In the genomic region with DNA sequence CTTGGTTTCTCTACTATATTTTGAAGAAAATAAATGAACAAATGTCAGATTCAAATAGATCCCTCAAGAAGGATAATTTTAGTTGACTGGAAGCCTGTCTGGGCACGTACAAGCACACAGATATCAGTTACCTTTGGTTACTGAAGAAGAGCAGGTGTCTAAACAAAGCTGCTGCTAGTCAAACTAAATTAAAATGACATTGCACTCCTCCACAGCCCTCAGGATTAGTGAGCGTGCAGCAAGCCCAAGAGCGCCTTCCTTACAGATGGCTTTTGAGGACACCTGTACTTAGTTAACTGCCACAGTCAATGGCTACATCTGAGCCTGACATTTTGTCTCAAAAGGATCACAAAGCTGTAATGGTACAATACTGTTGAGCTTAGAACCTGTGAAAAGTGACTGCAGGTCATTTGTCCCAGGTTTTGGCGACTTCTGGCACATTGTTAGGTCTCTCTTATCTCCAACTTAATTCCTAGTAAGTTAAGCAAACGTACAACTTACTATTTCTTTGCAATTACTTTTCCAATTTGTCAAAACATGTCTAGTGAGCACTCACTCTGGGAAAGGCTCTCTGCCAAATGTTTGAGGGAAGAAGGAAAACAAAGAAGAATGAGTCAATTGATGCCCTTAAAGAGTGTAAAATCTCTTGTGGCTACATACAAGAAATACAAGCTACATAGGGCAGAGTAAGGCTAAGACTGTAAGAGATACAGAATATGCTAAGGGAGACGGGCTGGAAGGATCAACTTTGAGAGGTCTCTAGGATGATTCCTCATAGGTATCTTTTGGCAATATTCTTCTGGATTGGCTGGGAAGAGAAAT, we compare ENCODE assay signal across 2 cellular contexts.
TF ChIP-seq lines count a peak whose summit lies in the region.

No MANE protein-coding gene starts in this region.

TF ChIP-seq in GM23338, 12 proteins besides CTCF, POLR2A, EP300 and RAD21 (continued from another document):
- no peak for TF ChIP-seq STAT1 (IDR thresholded peaks at IDR 0.05; ENCODE audit: unreplicated experiment)
- TF ChIP-seq, protein P1, sequence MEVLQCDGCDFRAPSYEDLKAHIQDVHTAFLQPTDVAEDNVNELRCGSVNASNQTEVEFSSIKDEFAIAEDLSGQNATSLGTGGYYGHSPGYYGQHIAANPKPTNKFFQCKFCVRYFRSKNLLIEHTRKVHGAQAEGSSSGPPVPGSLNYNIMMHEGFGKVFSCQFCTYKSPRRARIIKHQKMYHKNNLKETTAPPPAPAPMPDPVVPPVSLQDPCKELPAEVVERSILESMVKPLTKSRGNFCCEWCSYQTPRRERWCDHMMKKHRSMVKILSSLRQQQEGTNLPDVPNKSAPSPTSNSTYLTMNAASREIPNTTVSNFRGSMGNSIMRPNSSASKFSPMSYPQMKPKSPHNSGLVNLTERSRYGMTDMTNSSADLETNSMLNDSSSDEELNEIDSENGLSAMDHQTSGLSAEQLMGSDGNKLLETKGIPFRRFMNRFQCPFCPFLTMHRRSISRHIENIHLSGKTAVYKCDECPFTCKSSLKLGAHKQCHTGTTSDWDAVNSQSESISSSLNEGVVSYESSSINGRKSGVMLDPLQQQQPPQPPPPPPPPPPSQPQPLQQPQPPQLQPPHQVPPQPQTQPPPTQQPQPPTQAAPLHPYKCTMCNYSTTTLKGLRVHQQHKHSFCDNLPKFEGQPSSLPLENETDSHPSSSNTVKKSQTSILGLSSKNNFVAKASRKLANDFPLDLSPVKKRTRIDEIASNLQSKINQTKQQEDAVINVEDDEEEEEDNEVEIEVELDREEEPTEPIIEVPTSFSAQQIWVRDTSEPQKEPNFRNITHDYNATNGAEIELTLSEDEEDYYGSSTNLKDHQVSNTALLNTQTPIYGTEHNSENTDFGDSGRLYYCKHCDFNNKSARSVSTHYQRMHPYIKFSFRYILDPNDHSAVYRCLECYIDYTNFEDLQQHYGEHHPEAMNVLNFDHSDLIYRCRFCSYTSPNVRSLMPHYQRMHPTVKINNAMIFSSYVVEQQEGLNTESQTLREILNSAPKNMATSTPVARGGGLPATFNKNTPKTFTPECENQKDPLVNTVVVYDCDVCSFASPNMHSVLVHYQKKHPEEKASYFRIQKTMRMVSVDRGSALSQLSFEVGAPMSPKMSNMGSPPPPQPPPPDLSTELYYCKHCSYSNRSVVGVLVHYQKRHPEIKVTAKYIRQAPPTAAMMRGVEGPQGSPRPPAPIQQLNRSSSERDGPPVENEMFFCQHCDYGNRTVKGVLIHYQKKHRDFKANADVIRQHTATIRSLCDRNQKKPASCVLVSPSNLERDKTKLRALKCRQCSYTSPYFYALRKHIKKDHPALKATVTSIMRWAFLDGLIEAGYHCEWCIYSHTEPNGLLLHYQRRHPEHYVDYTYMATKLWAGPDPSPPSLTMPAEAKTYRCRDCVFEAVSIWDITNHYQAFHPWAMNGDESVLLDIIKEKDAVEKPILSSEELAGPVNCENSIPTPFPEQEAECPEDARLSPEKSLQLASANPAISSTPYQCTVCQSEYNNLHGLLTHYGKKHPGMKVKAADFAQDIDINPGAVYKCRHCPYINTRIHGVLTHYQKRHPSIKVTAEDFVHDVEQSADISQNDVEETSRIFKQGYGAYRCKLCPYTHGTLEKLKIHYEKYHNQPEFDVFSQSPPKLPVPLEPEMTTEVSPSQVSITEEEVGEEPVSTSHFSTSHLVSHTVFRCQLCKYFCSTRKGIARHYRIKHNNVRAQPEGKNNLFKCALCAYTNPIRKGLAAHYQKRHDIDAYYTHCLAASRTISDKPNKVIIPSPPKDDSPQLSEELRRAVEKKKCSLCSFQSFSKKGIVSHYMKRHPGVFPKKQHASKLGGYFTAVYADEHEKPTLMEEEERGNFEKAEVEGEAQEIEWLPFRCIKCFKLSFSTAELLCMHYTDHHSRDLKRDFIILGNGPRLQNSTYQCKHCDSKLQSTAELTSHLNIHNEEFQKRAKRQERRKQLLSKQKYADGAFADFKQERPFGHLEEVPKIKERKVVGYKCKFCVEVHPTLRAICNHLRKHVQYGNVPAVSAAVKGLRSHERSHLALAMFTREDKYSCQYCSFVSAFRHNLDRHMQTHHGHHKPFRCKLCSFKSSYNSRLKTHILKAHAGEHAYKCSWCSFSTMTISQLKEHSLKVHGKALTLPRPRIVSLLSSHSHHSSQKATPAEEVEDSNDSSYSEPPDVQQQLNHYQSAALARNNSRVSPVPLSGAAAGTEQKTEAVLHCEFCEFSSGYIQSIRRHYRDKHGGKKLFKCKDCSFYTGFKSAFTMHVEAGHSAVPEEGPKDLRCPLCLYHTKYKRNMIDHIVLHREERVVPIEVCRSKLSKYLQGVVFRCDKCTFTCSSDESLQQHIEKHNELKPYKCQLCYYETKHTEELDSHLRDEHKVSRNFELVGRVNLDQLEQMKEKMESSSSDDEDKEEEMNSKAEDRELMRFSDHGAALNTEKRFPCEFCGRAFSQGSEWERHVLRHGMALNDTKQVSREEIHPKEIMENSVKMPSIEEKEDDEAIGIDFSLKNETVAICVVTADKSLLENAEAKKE (CRISPR knock-in tag; IDR thresholded peaks at IDR 0.05), result no peak
- no peak for TF ChIP-seq ZNF331 (CRISPR knock-in tag; IDR thresholded peaks at IDR 0.05; ENCODE audit: low read depth)
- TF ChIP-seq, protein P2, sequence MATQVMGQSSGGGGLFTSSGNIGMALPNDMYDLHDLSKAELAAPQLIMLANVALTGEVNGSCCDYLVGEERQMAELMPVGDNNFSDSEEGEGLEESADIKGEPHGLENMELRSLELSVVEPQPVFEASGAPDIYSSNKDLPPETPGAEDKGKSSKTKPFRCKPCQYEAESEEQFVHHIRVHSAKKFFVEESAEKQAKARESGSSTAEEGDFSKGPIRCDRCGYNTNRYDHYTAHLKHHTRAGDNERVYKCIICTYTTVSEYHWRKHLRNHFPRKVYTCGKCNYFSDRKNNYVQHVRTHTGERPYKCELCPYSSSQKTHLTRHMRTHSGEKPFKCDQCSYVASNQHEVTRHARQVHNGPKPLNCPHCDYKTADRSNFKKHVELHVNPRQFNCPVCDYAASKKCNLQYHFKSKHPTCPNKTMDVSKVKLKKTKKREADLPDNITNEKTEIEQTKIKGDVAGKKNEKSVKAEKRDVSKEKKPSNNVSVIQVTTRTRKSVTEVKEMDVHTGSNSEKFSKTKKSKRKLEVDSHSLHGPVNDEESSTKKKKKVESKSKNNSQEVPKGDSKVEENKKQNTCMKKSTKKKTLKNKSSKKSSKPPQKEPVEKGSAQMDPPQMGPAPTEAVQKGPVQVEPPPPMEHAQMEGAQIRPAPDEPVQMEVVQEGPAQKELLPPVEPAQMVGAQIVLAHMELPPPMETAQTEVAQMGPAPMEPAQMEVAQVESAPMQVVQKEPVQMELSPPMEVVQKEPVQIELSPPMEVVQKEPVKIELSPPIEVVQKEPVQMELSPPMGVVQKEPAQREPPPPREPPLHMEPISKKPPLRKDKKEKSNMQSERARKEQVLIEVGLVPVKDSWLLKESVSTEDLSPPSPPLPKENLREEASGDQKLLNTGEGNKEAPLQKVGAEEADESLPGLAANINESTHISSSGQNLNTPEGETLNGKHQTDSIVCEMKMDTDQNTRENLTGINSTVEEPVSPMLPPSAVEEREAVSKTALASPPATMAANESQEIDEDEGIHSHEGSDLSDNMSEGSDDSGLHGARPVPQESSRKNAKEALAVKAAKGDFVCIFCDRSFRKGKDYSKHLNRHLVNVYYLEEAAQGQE (IDR thresholded peaks at IDR 0.05; ENCODE audit: unreplicated experiment), result no peak
- TF ChIP-seq EZH2phosphoT487 (IDR thresholded peaks at IDR 0.05; ENCODE audit: unreplicated experiment), result no peak
- no peak for TF ChIP-seq EZH2 (IDR thresholded peaks at IDR 0.05; ENCODE audit: low read depth, unreplicated experiment)
- TF ChIP-seq ZNF114 (CRISPR knock-in tag; IDR thresholded peaks at IDR 0.05), result no peak
- no peak for TF ChIP-seq CREB1 (CRISPR knock-in tag; IDR thresholded peaks at IDR 0.05; ENCODE audit: low read depth)
- no peak for TF ChIP-seq NANOG (IDR thresholded peaks at IDR 0.05; ENCODE audit: borderline replicate concordance)
- no peak for TF ChIP-seq JUNB (IDR thresholded peaks at IDR 0.05; ENCODE audit: unreplicated experiment)

TF ChIP-seq in SK-N-SH, 30 proteins besides CTCF, POLR2A, EP300 and RAD21 (continued from another document):
- TF ChIP-seq ELF1 (IDR thresholded peaks at IDR 0.05) (no peak), TEAD4 (IDR thresholded peaks at IDR 0.05; ENCODE audit: borderline replicate concordance, insufficient read depth) (no peak), JUND (IDR thresholded peaks at IDR 0.05) (no peak), GATA2 (CRISPR knock-in tag; IDR thresholded peaks at IDR 0.05) (no peak), RCOR1 (IDR thresholded peaks at IDR 0.05; ENCODE audit: low read length) (no peak), CHD2 (IDR thresholded peaks at IDR 0.05; ENCODE audit: low read length, partially characterized antibody) (no peak), TCF12 (IDR thresholded peaks at IDR 0.05) (no peak), NFIC (IDR thresholded peaks at IDR 0.05; ENCODE audit: borderline replicate concordance) (no peak), RXRA (IDR thresholded peaks at IDR 0.05; ENCODE audit: borderline replicate concordance, low read depth) (no peak), TAF1 (IDR thresholded peaks at IDR 0.05; ENCODE audit: borderline replicate concordance, low read depth, low read length) (no peak), MXI1 (IDR thresholded peaks at IDR 0.05; ENCODE audit: low read depth, low read length) (no peak), NRF1 (IDR thresholded peaks at IDR 0.05; ENCODE audit: low read depth, low read length) (no peak), POLR2AphosphoS5 (IDR thresholded peaks at IDR 0.05; ENCODE audit: low read depth, low read length) (no peak), SIN3A (IDR thresholded peaks at IDR 0.05; ENCODE audit: borderline replicate concordance, low read depth, low read length) (no peak)
- TF ChIP-seq, protein P3, sequence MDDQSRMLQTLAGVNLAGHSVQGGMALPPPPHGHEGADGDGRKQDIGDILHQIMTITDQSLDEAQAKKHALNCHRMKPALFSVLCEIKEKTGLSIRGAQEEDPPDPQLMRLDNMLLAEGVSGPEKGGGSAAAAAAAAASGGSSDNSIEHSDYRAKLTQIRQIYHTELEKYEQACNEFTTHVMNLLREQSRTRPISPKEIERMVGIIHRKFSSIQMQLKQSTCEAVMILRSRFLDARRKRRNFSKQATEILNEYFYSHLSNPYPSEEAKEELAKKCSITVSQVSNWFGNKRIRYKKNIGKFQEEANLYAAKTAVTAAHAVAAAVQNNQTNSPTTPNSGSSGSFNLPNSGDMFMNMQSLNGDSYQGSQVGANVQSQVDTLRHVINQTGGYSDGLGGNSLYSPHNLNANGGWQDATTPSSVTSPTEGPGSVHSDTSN (IDR thresholded peaks at IDR 0.05), result no peak
- TF ChIP-seq, protein P4, sequence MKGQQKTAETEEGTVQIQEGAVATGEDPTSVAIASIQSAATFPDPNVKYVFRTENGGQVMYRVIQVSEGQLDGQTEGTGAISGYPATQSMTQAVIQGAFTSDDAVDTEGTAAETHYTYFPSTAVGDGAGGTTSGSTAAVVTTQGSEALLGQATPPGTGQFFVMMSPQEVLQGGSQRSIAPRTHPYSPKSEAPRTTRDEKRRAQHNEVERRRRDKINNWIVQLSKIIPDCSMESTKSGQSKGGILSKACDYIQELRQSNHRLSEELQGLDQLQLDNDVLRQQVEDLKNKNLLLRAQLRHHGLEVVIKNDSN (IDR thresholded peaks at IDR 0.05; ENCODE audit: borderline replicate concordance, low read depth), result no peak
- TF ChIP-seq, protein P5, sequence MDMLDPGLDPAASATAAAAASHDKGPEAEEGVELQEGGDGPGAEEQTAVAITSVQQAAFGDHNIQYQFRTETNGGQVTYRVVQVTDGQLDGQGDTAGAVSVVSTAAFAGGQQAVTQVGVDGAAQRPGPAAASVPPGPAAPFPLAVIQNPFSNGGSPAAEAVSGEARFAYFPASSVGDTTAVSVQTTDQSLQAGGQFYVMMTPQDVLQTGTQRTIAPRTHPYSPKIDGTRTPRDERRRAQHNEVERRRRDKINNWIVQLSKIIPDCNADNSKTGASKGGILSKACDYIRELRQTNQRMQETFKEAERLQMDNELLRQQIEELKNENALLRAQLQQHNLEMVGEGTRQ (IDR thresholded peaks at IDR 0.05; ENCODE audit: borderline replicate concordance, low read depth, low read length), result no peak
